In genomic region chr19:16445238-16446107, GRCh38 we compare ENCODE assay signal across 8 cellular contexts. TPM values are rescaled to one million over a fixed set of nuclear protein-coding genes. Genes with fewer than 3 reads are reported as not detected.
DNase-seq lines count a peak whose midpoint lies in the region; ATAC-seq and TF ChIP-seq lines count a peak whose summit lies in the region.

No MANE protein-coding gene starts in this region.

- H3K4me1 ChIP-seq in right atrium auricular region, result peaks cover 0 to 75% of the 10 kb centered on the region in 2 donors

- in situ Hi-C loops in ACHN (cut with HindIII; ENCODE audit: low pct_ligation_motif_present, low pct_unique_long_range_greater_than_20kb, low sequenced_read_pairs), result no loop called here

- no peaks in the 10 kb centered on the region for H3K27me3 ChIP-seq in right atrium auricular region

- peaks cover 8% of the 10 kb centered on the region for H3K36me3 ChIP-seq in right atrium auricular region

- no peak for TF ChIP-seq CTCF in right atrium auricular region (IDR thresholded peaks at IDR 0.05)

- peak overlapping the region; percentile 81 to 83 for H3K27ac ChIP-seq in right atrium auricular region

- peak; percentile 28 for ATAC-seq in GM21723 (IDR thresholded peaks at IDR 0.05; ENCODE audit: unreplicated experiment)

- no peaks in the 10 kb centered on the region for H3K9me3 ChIP-seq in right atrium auricular region

- H3K4me3 ChIP-seq in right atrium auricular region, result no peak overlapping the region

- peak; percentile 69 for DNase-seq in EL
- DNase-seq in NOMO-1 (lab: John Stamatoyannopoulos, UW; ENCODE audit: unreplicated experiment in 2 of 2), result peak; percentile 60 to 75
- DNase-seq in right atrium auricular region (ENCODE audit: low spot score), result no peak
- DNase-seq in GM19238 (ENCODE audit: insufficient read length, low spot score), result no peak
- DNase-seq in ACHN, result no peak
- DNase-seq in activated T-cell treated with anti-CD3 and anti-CD28 coated beads, Interleukin-2, amount 50 U/mL, for 48 hours, result no peak
- no peak for DNase-seq in HUDEP-2 (lab: John Stamatoyannopoulos, UW; ENCODE audit: unreplicated experiment in 76 of 76)

RNA-seq across cellular contexts. Expression of gene EPS15L1, which starts 26.3 kb away (rescaled TPM):
- 10 to 100 TPM; 24.0 to 27.4 TPM for total RNA-seq in right atrium auricular region

RNA-seq across cellular contexts. Expression of gene CALR3, which starts 50.5 kb away (rescaled TPM):
- not detected for total RNA-seq in right atrium auricular region

RNA-seq across cellular contexts. Expression of gene C19orf44, which starts 50.7 kb away (rescaled TPM):
- 1 to 10 TPM; 2.3 to 6.0 TPM for total RNA-seq in right atrium auricular region

Comparison
In these comparisons a context has a peak if more than half of its experiments do, and no peak if none do; other contexts are left out.
1. DNase-seq: peak in EL (single experiment) and NOMO-1 (2 of 2); none in right atrium auricular region (single experiment), GM19238 (single experiment), ACHN (single experiment), activated T-cell treated with anti-CD3 and anti-CD28 coated beads, Interleukin-2, amount 50 U/mL, for 48 hours (0 of 2) and HUDEP-2 (0 of 76).